8 cellular contexts compared by ENCODE assay signal in the genomic region with DNA sequence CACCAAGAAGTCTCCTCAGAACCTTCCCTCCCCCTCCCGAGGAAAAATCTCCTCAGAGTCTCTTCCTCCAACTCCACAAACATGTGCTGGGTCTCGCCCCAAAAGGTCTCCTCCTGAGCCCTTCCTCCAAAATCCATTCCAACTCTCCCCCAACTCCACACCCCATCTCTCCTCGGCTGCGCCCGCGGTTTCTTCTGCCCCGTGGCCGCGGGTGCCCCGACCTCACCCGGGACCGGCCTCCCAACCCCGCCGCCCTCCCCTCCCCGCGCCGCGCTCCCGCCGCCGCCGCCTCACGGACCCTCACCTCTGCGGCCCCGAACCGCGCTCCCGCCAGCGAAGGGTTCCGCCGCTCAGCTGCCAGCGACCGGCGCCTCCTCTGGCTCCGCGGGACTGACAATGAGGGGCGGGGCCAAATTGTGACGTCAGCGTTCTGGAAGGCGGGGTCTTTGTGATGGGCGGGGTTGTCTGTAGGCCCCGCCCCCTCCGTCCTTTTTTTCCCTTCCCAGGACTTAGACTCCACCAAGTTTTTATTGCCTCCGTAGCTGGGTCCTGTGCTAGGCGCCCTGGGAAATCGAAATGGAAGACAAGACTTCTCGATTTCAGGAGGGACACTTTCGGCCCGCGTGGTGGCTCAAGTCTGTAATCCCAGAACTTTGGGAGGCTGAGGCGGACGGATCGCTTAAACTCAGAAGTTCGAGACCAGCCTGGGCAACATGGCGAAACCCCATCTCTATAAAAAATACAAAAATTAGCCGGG. TPM values are rescaled to one million over a fixed set of nuclear protein-coding genes. Genes with fewer than 3 reads are reported as not detected.
A peak's percentile ranks its signal among the peaks of the same experiment; 100 is the strongest.
DNase-seq lines count a peak whose midpoint lies in the region; ATAC-seq and TF ChIP-seq lines count a peak whose summit lies in the region.

A gene (minus strand): TSS at position 395 of the 757 bp plus-strand sequence.

- peaks cover 10% of the 10 kb centered on the region for H3K36me3 Mint-ChIP-seq in nephron progenitor cell (ENCODE audit: low read depth)
- H3K36me3 Mint-ChIP-seq in stimulated activated naive CD8-positive, alpha-beta T cell treated with anti-CD3 and anti-CD28 coated beads, Interleukin-15, Interleukin-2, amounts not matched to agents 100 ng/mL and 50 ng/mL, for 24 hours (ENCODE audit: low read depth), result no peaks in the 10 kb centered on the region

- H3K9me3 ChIP-seq in SJCRH30 (replicated peaks), result no peaks in the 10 kb centered on the region

- H3K9me3 Mint-ChIP-seq in nephron progenitor cell, result no peaks in the 10 kb centered on the region
- H3K9me3 Mint-ChIP-seq in stimulated activated naive CD8-positive, alpha-beta T cell treated with anti-CD3 and anti-CD28 coated beads, Interleukin-15, Interleukin-2, amounts not matched to agents 100 ng/mL and 50 ng/mL, for 24 hours, result no peaks in the 10 kb centered on the region

- H3K27ac Mint-ChIP-seq in nephron progenitor cell, result peak within 1 kb of the TSS; percentile 98
- H3K27ac Mint-ChIP-seq in stimulated activated naive CD8-positive, alpha-beta T cell treated with anti-CD3 and anti-CD28 coated beads, Interleukin-15, Interleukin-2, amounts not matched to agents 100 ng/mL and 50 ng/mL, for 24 hours, result peak within 1 kb of the TSS; percentile 93

- no peak for TF ChIP-seq CTCF in fibroblast of the aortic adventitia (IDR thresholded peaks at IDR 0.05; ENCODE audit: insufficient read depth, low read length)
- no peak for TF ChIP-seq CTCF in nephron progenitor cell (IDR thresholded peaks at IDR 0.05)

- H3K4me1 Mint-ChIP-seq in nephron progenitor cell, result peaks cover 34% of the 10 kb centered on the region
- peaks cover 31% of the 10 kb centered on the region for H3K4me1 Mint-ChIP-seq in stimulated activated naive CD8-positive, alpha-beta T cell treated with anti-CD3 and anti-CD28 coated beads, Interleukin-15, Interleukin-2, amounts not matched to agents 100 ng/mL and 50 ng/mL, for 24 hours (ENCODE audit: low read depth)

- peak within 1 kb of the TSS; percentile 97 for H3K4me3 Mint-ChIP-seq in nephron progenitor cell
- peak within 1 kb of the TSS; percentile 97 for H3K4me3 Mint-ChIP-seq in stimulated activated naive CD8-positive, alpha-beta T cell treated with anti-CD3 and anti-CD28 coated beads, Interleukin-15, Interleukin-2, amounts not matched to agents 100 ng/mL and 50 ng/mL, for 24 hours

- peak within 1 kb of the TSS; percentile 70 for H3K27ac ChIP-seq in SJCRH30

- H3K27me3 Mint-ChIP-seq in nephron progenitor cell (ENCODE audit: low read depth, poor library complexity), result peaks cover 6% of the 10 kb centered on the region
- H3K27me3 Mint-ChIP-seq in stimulated activated naive CD8-positive, alpha-beta T cell treated with anti-CD3 and anti-CD28 coated beads, Interleukin-15, Interleukin-2, amounts not matched to agents 100 ng/mL and 50 ng/mL, for 24 hours, result no peaks in the 10 kb centered on the region

- peak; percentile 61 for ATAC-seq in GM21360 (IDR thresholded peaks at IDR 0.05; ENCODE audit: unreplicated experiment)

- 0 out of 2 replicates have a peak, but pooled peaks cover 6% of the 10 kb centered on the region for H3K4me1 ChIP-seq in SJCRH30

- H3K27me3 ChIP-seq in SJCRH30, result no peaks in the 10 kb centered on the region

- DNase-seq in CD1c-positive myeloid dendritic cell (ENCODE audit: extremely low spot score) (peak; percentile 92), Kasumi-1 (lab: John Stamatoyannopoulos, UW) (peak; percentile 72 to 84), SJCRH30 (peak; percentile 84 to 93), activated gamma-delta T cell treated with Interleukin-2 at 50 U/mL for 16 hours (peak; percentile 90), fibroblast of the aortic adventitia (ENCODE audit: low read depth) (peak; percentile 90), nephron progenitor cell (peak; percentile 93)

- peaks cover 3% of the 10 kb centered on the region; the same call in 1 of the 2 replicates for H3K36me3 ChIP-seq in SJCRH30

- H3K4me3 ChIP-seq in SJCRH30, result peak within 1 kb of the TSS; percentile 81
- peak within 1 kb of the TSS; percentile 85 for H3K4me3 ChIP-seq in fibroblast of the aortic adventitia (ENCODE audit: low read depth, low read length)

RNA-seq across cellular contexts. Expression of the gene that starts here (rescaled TPM):
- total RNA-seq in SJCRH30 (2014; rRNA removed; shearing (Covaris generic)), result 28.8 and 29.8 TPM in 2 replicates
- total RNA-seq in fibroblast of the aortic adventitia (ENCODE audit: low replicate concordance), result 26.2 and 107 TPM in 2 replicates

Comparison
In these comparisons a context has a peak if more than half of its experiments do, and no peak if none do; other contexts are left out.
1. Peak in every context shown above with its lines: DNase-seq, ATAC-seq, H3K4me3 ChIP-seq and H3K27ac ChIP-seq.